In genomic region chr21:37364722-37365121, GRCh38 we compare ENCODE assay signal across 10 cellular contexts. TPM values are rescaled to one million over a fixed set of nuclear protein-coding genes. Genes with fewer than 3 reads are reported as not detected.
A peak's percentile ranks its signal among the peaks of the same experiment; 100 is the strongest.
DNase-seq lines count a peak whose midpoint lies in the region; ATAC-seq and TF ChIP-seq lines count a peak whose summit lies in the region.
"Had no signal": no experiment of that assay in that cellular context is flagged by ENCODE, and none has a peak within 500 bp of the region (broad histone marks: within the 10 kb centered on the region; RNA-seq: fewer than 3 reads in every experiment).

No MANE protein-coding gene starts in this region.

- H3K9me3 Mint-ChIP-seq in activated CD8-positive, alpha-beta memory T cell treated with anti-CD3 and anti-CD28 coated beads, Interleukin-2, amount 10 ng/mL, durations not matched to agents 7 days and 5 days (ENCODE audit: low read depth): no peaks in the 10 kb centered on the region
- H3K9me3 Mint-ChIP-seq in activated T-helper 1 cell treated with anti-CD3 and anti-CD28 coated beads, Interleukin-12 subunit alpha, Interleukin-12 subunit beta, Interleukin-2, Interleukin-4 antibody, amounts not matched to agents 30 ng/mL and 10 ng/mL and 1 ng/mL, durations not matched to agents 14 hours and 24 hours and 36 hours: no peaks in the 10 kb centered on the region

- H3K9ac ChIP-seq in liver (ENCODE audit: low read depth in 1 of 2, low read length in 2 of 2): peak overlapping the region; percentile 93 to 97

- peaks cover 9% of the 10 kb centered on the region for H3K36me3 Mint-ChIP-seq in activated CD8-positive, alpha-beta memory T cell treated with anti-CD3 and anti-CD28 coated beads, Interleukin-2, amount 10 ng/mL, durations not matched to agents 7 days and 5 days
- peaks cover 4% of the 10 kb centered on the region for H3K36me3 Mint-ChIP-seq in activated T-helper 1 cell treated with anti-CD3 and anti-CD28 coated beads, Interleukin-12 subunit alpha, Interleukin-12 subunit beta, Interleukin-2, Interleukin-4 antibody, amounts not matched to agents 30 ng/mL and 10 ng/mL and 1 ng/mL, durations not matched to agents 14 hours and 24 hours and 36 hours (ENCODE audit: low read depth)

- H3K36me3 ChIP-seq in liver (ENCODE audit: control insufficient read depth in 4 of 4, insufficient read depth in 3 of 4, low read depth in 1 of 4, low read length in 3 of 4) (no peaks in the 10 kb centered on the region), testis (ENCODE audit: low read depth, missing control alignments) (no peaks in the 10 kb centered on the region)

- no peaks in the 10 kb centered on the region for H3K9me3 ChIP-seq in liver (ENCODE audit: control insufficient read depth in 4 of 4, low read length in 3 of 4)
- H3K9me3 ChIP-seq in testis: no peaks in the 10 kb centered on the region

- TF ChIP-seq CTCF in liver (IDR thresholded peaks at IDR 0.05; ENCODE audit: low read depth, low read length, missing input control): no peak
- no peak for TF ChIP-seq CTCF in testis (IDR thresholded peaks at IDR 0.05)

- peaks cover 2 to 25% (median 10%) of the 10 kb centered on the region in 4 donors for H3K4me1 ChIP-seq in liver (ENCODE audit: control insufficient read depth in 4 of 4, insufficient read depth in 4 of 4, low read length in 3 of 4)
- H3K4me1 ChIP-seq in testis: peaks cover 9% of the 10 kb centered on the region

- CTCF ChIA-PET in activated CD8-positive, alpha-beta memory T cell treated with anti-CD3 and anti-CD28 coated beads, Interleukin-2, amount 10 ng/mL, durations not matched to agents 7 days and 5 days (lab: Charles Lee): interaction anchor here (0.6 to 2.2 kb wide), 6 partner anchors 98 to 200 kb away, joined by 3 to 6 read pairs (median 3); no protein-coding TSS in a partner anchor

- WGBS in liver: 68% methylated on average over 7 of the region's 7 CpGs
- 31 to 40% methylated on average over 7 of the region's 7 CpGs for WGBS in testis, 2 donors

- peaks cover 21% of the 10 kb centered on the region for H3K4me1 Mint-ChIP-seq in activated CD8-positive, alpha-beta memory T cell treated with anti-CD3 and anti-CD28 coated beads, Interleukin-2, amount 10 ng/mL, durations not matched to agents 7 days and 5 days
- peaks cover 24% of the 10 kb centered on the region for H3K4me1 Mint-ChIP-seq in activated T-helper 1 cell treated with anti-CD3 and anti-CD28 coated beads, Interleukin-12 subunit alpha, Interleukin-12 subunit beta, Interleukin-2, Interleukin-4 antibody, amounts not matched to agents 30 ng/mL and 10 ng/mL and 1 ng/mL, durations not matched to agents 14 hours and 24 hours and 36 hours (ENCODE audit: low read depth)

- H3K27ac ChIP-seq in liver (ENCODE audit: low read depth in 1 of 2, low read length in 2 of 2): peak overlapping the region; percentile 99
- peak overlapping the region; percentile 94 to 100 for H3K27ac ChIP-seq in testis

- TF ChIP-seq RAD21 in liver (IDR thresholded peaks at IDR 0.05): no peak

- H3K4me3 Mint-ChIP-seq in activated CD8-positive, alpha-beta memory T cell treated with anti-CD3 and anti-CD28 coated beads, Interleukin-2, amount 10 ng/mL, durations not matched to agents 7 days and 5 days: peak overlapping the region; percentile 82
- H3K4me3 Mint-ChIP-seq in activated T-helper 1 cell treated with anti-CD3 and anti-CD28 coated beads, Interleukin-12 subunit alpha, Interleukin-12 subunit beta, Interleukin-2, Interleukin-4 antibody, amounts not matched to agents 30 ng/mL and 10 ng/mL and 1 ng/mL, durations not matched to agents 14 hours and 24 hours and 36 hours: peak overlapping the region; percentile 89

- H3K4me3 ChIP-seq in liver (ENCODE audit: low read depth in 1 of 3, low read length in 3 of 3) (no peak overlapping the region), testis (peak overlapping the region in 1 of 2 donors; percentile 80)

- no peak for ATAC-seq in activated CD8-positive, alpha-beta memory T cell treated with anti-CD3 and anti-CD28 coated beads, Interleukin-2, amount 10 ng/mL, durations not matched to agents 7 days and 5 days
- no peak for ATAC-seq in HG02981 (IDR thresholded peaks at IDR 0.05; ENCODE audit: unreplicated experiment)

- H3K27me3 ChIP-seq in liver (ENCODE audit: control insufficient read depth in 4 of 4, insufficient read depth in 4 of 4, low read length in 3 of 4) (no peaks in the 10 kb centered on the region), testis (no peaks in the 10 kb centered on the region)

- no peak for TF ChIP-seq POLR2A in testis (IDR thresholded peaks at IDR 0.05)

- peak overlapping the region; percentile 97 for H3K27ac Mint-ChIP-seq in activated CD8-positive, alpha-beta memory T cell treated with anti-CD3 and anti-CD28 coated beads, Interleukin-2, amount 10 ng/mL, durations not matched to agents 7 days and 5 days
- H3K27ac Mint-ChIP-seq in activated T-helper 1 cell treated with anti-CD3 and anti-CD28 coated beads, Interleukin-12 subunit alpha, Interleukin-12 subunit beta, Interleukin-2, Interleukin-4 antibody, amounts not matched to agents 30 ng/mL and 10 ng/mL and 1 ng/mL, durations not matched to agents 14 hours and 24 hours and 36 hours: no peak overlapping the region

- intact Hi-C loops in activated T-helper 1 cell treated with anti-CD3 and anti-CD28 coated beads, Interleukin-12 subunit alpha, Interleukin-12 subunit beta, Interleukin-2, Interleukin-4 antibody, amounts not matched to agents 30 ng/mL and 10 ng/mL and 1 ng/mL, durations not matched to agents 14 hours and 24 hours and 36 hours (cut with micrococcal nuclease): loop anchor here (5.0 kb wide), 3 partner anchors 377 to 1207 kb away; partner anchors contain the start of gene DOP1B
- intact Hi-C loops in testis (cut with DNase I; ENCODE audit: low total_unique reads): no loop called here

- no peaks in the 10 kb centered on the region for H3K27me3 Mint-ChIP-seq in activated CD8-positive, alpha-beta memory T cell treated with anti-CD3 and anti-CD28 coated beads, Interleukin-2, amount 10 ng/mL, durations not matched to agents 7 days and 5 days
- H3K27me3 Mint-ChIP-seq in activated T-helper 1 cell treated with anti-CD3 and anti-CD28 coated beads, Interleukin-12 subunit alpha, Interleukin-12 subunit beta, Interleukin-2, Interleukin-4 antibody, amounts not matched to agents 30 ng/mL and 10 ng/mL and 1 ng/mL, durations not matched to agents 14 hours and 24 hours and 36 hours (ENCODE audit: insufficient read depth): peaks cover 2% of the 10 kb centered on the region

- no peak for DNase-seq in activated CD8-positive, alpha-beta memory T cell treated with anti-CD3 and anti-CD28 coated beads, Interleukin-2, amount 10 ng/mL, durations not matched to agents 7 days and 5 days
- DNase-seq in activated CD8-positive, alpha-beta memory T cell treated with anti-CD3 and anti-CD28 coated beads for 24 hours: no peak
- no peak for DNase-seq in activated T-helper 1 cell treated with anti-CD3 and anti-CD28 coated beads, Interleukin-12 subunit alpha, Interleukin-12 subunit beta, Interleukin-2, Interleukin-4 antibody, amounts not matched to agents 30 ng/mL and 10 ng/mL and 1 ng/mL, durations not matched to agents 14 hours and 24 hours and 36 hours (ENCODE audit: low spot score)
- DNase-seq in testis (no peak), NCI-H1436 (lab: John Stamatoyannopoulos, UW) (no peak)
- no peak for DNase-seq in NK-92 treated with Interleukin-12 subunit alpha and Interleukin-12 subunit beta, amount 100 ng/mL, for 24 hours (lab: John Stamatoyannopoulos, UW)
- DNase-seq: COR-L47; stimulated activated CD4-positive, alpha-beta T cell treated with anti-CD3 and anti-CD28 coated beads, Interleukin-15, amount 100 ng/mL, for 24 hours had no signal

TF ChIP-seq in liver, 16 proteins besides CTCF, POLR2A, EP300 and RAD21:
- TF ChIP-seq RXRA (IDR thresholded peaks at IDR 0.05): no peak
- TF ChIP-seq ATF3 (IDR thresholded peaks at IDR 0.05): no peak
- TF ChIP-seq SP1 (IDR thresholded peaks at IDR 0.05): no peak
- no peak for TF ChIP-seq TAF1 (conservative IDR thresholded peaks at IDR 0.05)
- no peak for TF ChIP-seq JUND (IDR thresholded peaks at IDR 0.05)
- no peak for TF ChIP-seq HNF4G (IDR thresholded peaks at IDR 0.05)
- no peak for TF ChIP-seq FOXA2 (IDR thresholded peaks at IDR 0.05)

RNA-seq across cellular contexts. Expression of gene DYRK1A, which starts 1.9 kb away (rescaled TPM):
- 10 to 100 TPM; 75.7 to 83.3 TPM for total RNA-seq in activated CD8-positive, alpha-beta memory T cell treated with anti-CD3 and anti-CD28 coated beads, Interleukin-2, amount 10 ng/mL, durations not matched to agents 7 days and 5 days
- total RNA-seq in activated T-helper 1 cell treated with anti-CD3 and anti-CD28 coated beads, Interleukin-12 subunit alpha, Interleukin-12 subunit beta, Interleukin-2, Interleukin-4 antibody, amounts not matched to agents 30 ng/mL and 10 ng/mL and 1 ng/mL, durations not matched to agents 14 hours and 24 hours and 36 hours: 66.5 and 68.1 TPM in 2 replicates
- total RNA-seq in liver (10 to 100 TPM; 37.7 to 58.3 TPM), testis (100 to 1,000 TPM; 141 to 166 TPM)
- polyA plus RNA-seq in liver (1 to 10 TPM; 5.1 to 8.1 TPM), testis (ENCODE audit: insufficient read depth, low read depth, low replicate concordance) (68.6 TPM)
